In the genomic region with DNA sequence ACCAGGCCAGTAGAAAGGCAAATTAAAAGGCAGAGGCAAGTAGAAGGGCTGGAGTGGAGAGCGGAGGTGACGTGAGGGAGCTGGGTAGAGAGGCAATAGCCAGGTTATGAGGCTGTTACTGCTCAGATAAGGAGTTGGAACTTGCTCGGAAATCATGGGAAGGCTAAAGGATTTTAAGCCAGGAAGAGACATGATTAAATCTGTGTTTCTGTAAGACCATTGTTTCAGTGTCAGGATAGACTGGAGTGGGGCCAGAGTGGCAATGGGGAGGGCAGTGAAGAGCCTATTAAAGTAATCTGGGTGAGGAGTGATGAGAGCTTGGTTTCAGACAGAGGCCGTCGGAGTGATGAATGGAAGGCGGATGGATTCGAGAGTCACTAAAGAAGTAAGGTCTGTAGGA, we compare ENCODE assay signal across 1 cellular context.
TF ChIP-seq lines count a peak whose summit lies in the region.

No MANE protein-coding gene starts in this region.

TF ChIP-seq in H1, 55 proteins besides CTCF, POLR2A, EP300 and RAD21 (continued from another document):
- no peak for TF ChIP-seq HDAC2 (IDR thresholded peaks at IDR 0.05; ENCODE audit: borderline replicate concordance in 1 of 2, low read depth in 2 of 2, low read length in 2 of 2)
